16 cellular contexts compared by ENCODE assay signal in the genomic region with DNA sequence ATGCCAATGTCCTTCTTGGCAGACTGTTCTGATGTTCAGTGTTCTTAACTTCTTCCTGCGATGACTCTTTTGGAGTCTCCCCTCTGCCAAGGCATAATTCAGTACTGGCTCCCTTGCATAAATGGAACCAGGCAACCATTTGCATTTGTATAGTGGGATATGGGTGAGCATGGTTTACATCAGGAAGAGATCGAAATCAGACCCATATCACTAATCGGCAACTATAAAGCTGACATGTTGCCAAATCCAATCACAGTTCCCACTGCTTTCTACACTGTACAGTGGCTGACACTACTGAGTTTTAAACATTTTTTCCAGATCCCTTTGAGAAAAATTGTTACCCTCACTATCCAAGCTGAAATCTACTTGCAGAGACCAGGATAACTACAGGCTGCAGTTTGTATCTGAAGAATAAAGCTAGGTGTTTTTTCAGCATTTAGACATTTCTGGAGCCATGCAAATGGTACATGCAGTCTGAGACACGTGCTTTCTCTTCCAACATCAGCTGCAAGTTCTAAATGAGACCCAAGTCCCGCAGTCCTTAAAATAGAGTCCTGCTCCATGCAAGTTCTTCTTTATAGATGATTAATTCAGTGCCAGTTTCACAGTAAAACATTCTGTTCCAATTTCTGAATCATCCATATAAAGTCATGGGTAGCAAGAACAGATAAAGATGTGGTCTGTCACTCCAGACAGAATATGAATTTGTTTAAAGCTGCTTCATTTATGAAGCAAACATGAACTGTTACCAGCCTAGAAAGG.
"Had no signal": no experiment of that assay in that cellular context is flagged by ENCODE, and none has a peak within 500 bp of the region (broad histone marks: within the 10 kb centered on the region; RNA-seq: fewer than 3 reads in every experiment).

No MANE protein-coding gene starts in this region.

- H3K4me3 ChIP-seq: cardiac muscle cell, coronary artery, esophagus squamous epithelium, sigmoid colon had no signal

- H3K4me1 ChIP-seq: esophagus squamous epithelium, parathyroid adenoma had no signal

- H3K27ac Mint-ChIP-seq: activated CD4-positive, alpha-beta T cell treated with anti-CD3 and anti-CD28 coated beads, Interleukin-2, amount 10 ng/mL, durations not matched to agents 7 days and 5 days; activated T-helper 17 cell treated with anti-CD3 and anti-CD28 coated beads, Interleukin-2, amount 50 U/mL, for 72 hours; naive thymus-derived CD4-positive, alpha-beta T cell; stimulated activated effector memory CD8-positive, alpha-beta T cell treated with anti-CD3 and anti-CD28 coated beads, Interleukin-12 subunit alpha, Interleukin-12 subunit beta, amount 100 ng/mL, for 72 hours had no signal

- DNase-seq: activated CD4-positive, alpha-beta T cell treated with anti-CD3 and anti-CD28 coated beads, Interleukin-2, amount 10 ng/mL, durations not matched to agents 7 days and 5 days; activated CD4-positive, CD25-positive, alpha-beta regulatory T cell; activated naive CD4-positive, alpha-beta T cell treated with Interleukin-2 at 50 U/mL for 16 hours; effector CD4-positive, alpha-beta T cell; esophagus squamous epithelium; foreskin melanocyte; mammary epithelial cell; naive thymus-derived CD4-positive, alpha-beta T cell; sigmoid colon; stimulated activated CD4-positive, alpha-beta T cell treated with anti-CD3 and anti-CD28 coated beads, Interleukin-12 subunit alpha, Interleukin-12 subunit beta, amount 100 ng/mL, for 4 hours; stimulated activated CD4-positive, alpha-beta T cell treated with anti-CD3 and anti-CD28 coated beads, Interleukin-2, amount 100 ng/mL, for 24 hours had no signal

- H3K4me1 Mint-ChIP-seq: activated CD4-positive, alpha-beta T cell treated with anti-CD3 and anti-CD28 coated beads, Interleukin-2, amount 10 ng/mL, durations not matched to agents 7 days and 5 days; activated T-helper 17 cell treated with anti-CD3 and anti-CD28 coated beads, Interleukin-2, amount 50 U/mL, for 72 hours; naive thymus-derived CD4-positive, alpha-beta T cell; stimulated activated effector memory CD8-positive, alpha-beta T cell treated with anti-CD3 and anti-CD28 coated beads, Interleukin-12 subunit alpha, Interleukin-12 subunit beta, amount 100 ng/mL, for 72 hours had no signal

- H3K27ac ChIP-seq: cardiac muscle cell, coronary artery, esophagus squamous epithelium, parathyroid adenoma, sigmoid colon had no signal

- H3K79me2 ChIP-seq: parathyroid adenoma had no signal

- H3K9me3 ChIP-seq: esophagus squamous epithelium, sigmoid colon had no signal

- H3K27me3 ChIP-seq: cardiac muscle cell, esophagus squamous epithelium, sigmoid colon had no signal

- H2AFZ ChIP-seq: parathyroid adenoma had no signal

- H3K9me3 Mint-ChIP-seq: activated CD4-positive, alpha-beta T cell treated with anti-CD3 and anti-CD28 coated beads, Interleukin-2, amount 10 ng/mL, durations not matched to agents 7 days and 5 days had no signal

- ATAC-seq: activated T-helper 17 cell treated with anti-CD3 and anti-CD28 coated beads, Interleukin-2, amount 50 U/mL, for 72 hours; naive thymus-derived CD4-positive, alpha-beta T cell; stimulated activated effector memory CD8-positive, alpha-beta T cell treated with anti-CD3 and anti-CD28 coated beads, Interleukin-12 subunit alpha, Interleukin-12 subunit beta, amount 100 ng/mL, for 72 hours had no signal

- H3K36me3 ChIP-seq: cardiac muscle cell had no signal

- H3K27me3 Mint-ChIP-seq: activated CD4-positive, alpha-beta T cell treated with anti-CD3 and anti-CD28 coated beads, Interleukin-2, amount 10 ng/mL, durations not matched to agents 7 days and 5 days; activated T-helper 17 cell treated with anti-CD3 and anti-CD28 coated beads, Interleukin-2, amount 50 U/mL, for 72 hours; naive thymus-derived CD4-positive, alpha-beta T cell had no signal

- H3K4me3 Mint-ChIP-seq: activated CD4-positive, alpha-beta T cell treated with anti-CD3 and anti-CD28 coated beads, Interleukin-2, amount 10 ng/mL, durations not matched to agents 7 days and 5 days; activated T-helper 17 cell treated with anti-CD3 and anti-CD28 coated beads, Interleukin-2, amount 50 U/mL, for 72 hours; naive thymus-derived CD4-positive, alpha-beta T cell; stimulated activated effector memory CD8-positive, alpha-beta T cell treated with anti-CD3 and anti-CD28 coated beads, Interleukin-12 subunit alpha, Interleukin-12 subunit beta, amount 100 ng/mL, for 72 hours had no signal

- H3K36me3 Mint-ChIP-seq: naive thymus-derived CD4-positive, alpha-beta T cell; stimulated activated effector memory CD8-positive, alpha-beta T cell treated with anti-CD3 and anti-CD28 coated beads, Interleukin-12 subunit alpha, Interleukin-12 subunit beta, amount 100 ng/mL, for 72 hours had no signal
